38 cellular contexts compared by ENCODE assay signal in genomic region chr12:109394891-109395290, GRCh38. TPM values are rescaled to one million over a fixed set of nuclear protein-coding genes. Genes with fewer than 3 reads are reported as not detected.
"Had no signal": no experiment of that assay in that cellular context is flagged by ENCODE, and none has a peak within 500 bp of the region (broad histone marks: within the 10 kb centered on the region; RNA-seq: fewer than 3 reads in every experiment).

No MANE protein-coding gene starts in this region.

- H3K4me3 ChIP-seq: MG63 had no signal

- H3K9me3 ChIP-seq: MG63 had no signal

- DNase-seq: Kasumi-1, MG63, MM.1S, MV-4-11, NCI-H1048, NCI-H1092, NCI-H1092 treated with DMSO at 0.1 percent for 48 hours, NCI-H1105, NCI-H1105 treated with DMSO at 0.1 percent for 48 hours, NCI-H1417, NCI-H1417 treated with DMSO at 0.1 percent for 48 hours, NCI-H1436, NCI-H1436 treated with DMSO at 0.1 percent for 48 hours, NCI-H146, NCI-H1694, NCI-H1694 treated with DMSO at 0.1 percent for 48 hours, NCI-H187, NCI-H187 treated with DMSO at 0.1 percent for 48 hours, NCI-H1930, NCI-H2029, NCI-H2029 treated with DMSO at 0.1 percent for 48 hours, NCI-H2081, NCI-H2081 treated with DMSO at 0.1 percent for 48 hours, NCI-H2107, NCI-H2171, NCI-H2171 treated with DMSO at 0.1 percent for 48 hours, NCI-H2227 treated with DMSO at 0.1 percent for 48 hours, NCI-H226, NCI-H345, NCI-H446, NCI-H446 treated with DMSO at 0.1 percent for 48 hours, NCI-H510A, NCI-H510A treated with DMSO at 0.1 percent for 48 hours had no signal

- H3K4me2 ChIP-seq: KMS-11 had no signal

- H3K9ac ChIP-seq: KMS-11 had no signal

- H3K27ac ChIP-seq: KMS-11 had no signal

- H3K36me3 ChIP-seq: MG63 had no signal

RNA-seq across cellular contexts. Expression of gene MYO1H, which starts 47.2 kb away (rescaled TPM):
- total RNA-seq: LHCN-M2, M059J, MCF 10A, NCI-H460 had no signal
